In the genomic region with DNA sequence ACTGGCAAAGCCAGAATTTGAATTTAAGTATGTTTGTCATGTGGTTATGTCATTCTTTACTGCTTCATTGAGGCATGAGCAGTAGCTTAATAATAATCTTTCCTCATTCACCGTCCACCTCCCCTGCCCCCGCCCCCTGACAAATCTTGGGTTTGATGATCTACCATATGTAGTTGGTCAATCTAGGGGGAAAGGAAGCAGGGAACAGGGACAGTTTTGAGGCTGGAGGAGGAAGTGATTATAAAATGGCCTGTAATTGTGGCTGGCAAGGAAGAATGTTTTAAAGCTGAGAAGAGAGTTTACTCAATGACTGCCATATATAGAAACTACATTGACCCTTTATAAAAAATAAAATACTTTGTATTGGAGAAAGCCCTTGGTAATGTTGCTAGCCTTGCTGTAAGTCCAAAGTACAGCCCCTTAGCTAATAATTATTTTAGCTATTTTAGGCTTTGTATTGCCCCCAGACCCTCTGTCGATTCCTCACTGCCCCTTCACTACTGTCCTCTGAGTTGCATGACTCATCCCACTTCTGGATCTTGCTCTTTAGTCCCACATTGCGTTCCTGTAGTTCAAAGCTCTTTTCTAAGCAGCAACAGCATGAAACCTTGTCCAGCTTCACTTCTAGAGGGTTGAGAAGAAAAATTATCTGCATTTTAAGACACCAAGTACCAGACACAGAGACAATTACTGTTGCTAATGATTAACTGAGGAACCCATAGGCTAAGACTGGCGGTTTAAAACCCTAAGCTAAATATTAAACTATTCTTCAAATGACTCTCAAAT, we compare ENCODE assay signal across 1 cellular context.
TF ChIP-seq lines count a peak whose summit lies in the region.

No MANE protein-coding gene starts in this region.

TF ChIP-seq in HepG2, 621 proteins besides CTCF, POLR2A, EP300 and RAD21 (continued from another document and continues in another):
- TF ChIP-seq ZNF432 (CRISPR knock-in tag; IDR thresholded peaks at IDR 0.05; ENCODE audit: borderline replicate concordance) = no peak
- TF ChIP-seq ZBTB1 (CRISPR knock-in tag; IDR thresholded peaks at IDR 0.05; ENCODE audit: borderline replicate concordance) = no peak
- TF ChIP-seq, protein P1, sequence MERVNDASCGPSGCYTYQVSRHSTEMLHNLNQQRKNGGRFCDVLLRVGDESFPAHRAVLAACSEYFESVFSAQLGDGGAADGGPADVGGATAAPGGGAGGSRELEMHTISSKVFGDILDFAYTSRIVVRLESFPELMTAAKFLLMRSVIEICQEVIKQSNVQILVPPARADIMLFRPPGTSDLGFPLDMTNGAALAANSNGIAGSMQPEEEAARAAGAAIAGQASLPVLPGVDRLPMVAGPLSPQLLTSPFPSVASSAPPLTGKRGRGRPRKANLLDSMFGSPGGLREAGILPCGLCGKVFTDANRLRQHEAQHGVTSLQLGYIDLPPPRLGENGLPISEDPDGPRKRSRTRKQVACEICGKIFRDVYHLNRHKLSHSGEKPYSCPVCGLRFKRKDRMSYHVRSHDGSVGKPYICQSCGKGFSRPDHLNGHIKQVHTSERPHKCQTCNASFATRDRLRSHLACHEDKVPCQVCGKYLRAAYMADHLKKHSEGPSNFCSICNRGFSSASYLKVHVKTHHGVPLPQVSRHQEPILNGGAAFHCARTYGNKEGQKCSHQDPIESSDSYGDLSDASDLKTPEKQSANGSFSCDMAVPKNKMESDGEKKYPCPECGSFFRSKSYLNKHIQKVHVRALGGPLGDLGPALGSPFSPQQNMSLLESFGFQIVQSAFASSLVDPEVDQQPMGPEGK (CRISPR knock-in tag; IDR thresholded peaks at IDR 0.05) = peak; percentile 73
- TF ChIP-seq GATAD2A (CRISPR knock-in tag; IDR thresholded peaks at IDR 0.05) = peak; percentile 91
- no peak for TF ChIP-seq ZNF674 (CRISPR knock-in tag; IDR thresholded peaks at IDR 0.05; ENCODE audit: low read depth)
- TF ChIP-seq KAT7 (CRISPR knock-in tag; IDR thresholded peaks at IDR 0.05; ENCODE audit: borderline replicate concordance) = 0 out of 2 replicates have a peak, but pooled peaks have one; percentile 65
- TF ChIP-seq, protein P2, sequence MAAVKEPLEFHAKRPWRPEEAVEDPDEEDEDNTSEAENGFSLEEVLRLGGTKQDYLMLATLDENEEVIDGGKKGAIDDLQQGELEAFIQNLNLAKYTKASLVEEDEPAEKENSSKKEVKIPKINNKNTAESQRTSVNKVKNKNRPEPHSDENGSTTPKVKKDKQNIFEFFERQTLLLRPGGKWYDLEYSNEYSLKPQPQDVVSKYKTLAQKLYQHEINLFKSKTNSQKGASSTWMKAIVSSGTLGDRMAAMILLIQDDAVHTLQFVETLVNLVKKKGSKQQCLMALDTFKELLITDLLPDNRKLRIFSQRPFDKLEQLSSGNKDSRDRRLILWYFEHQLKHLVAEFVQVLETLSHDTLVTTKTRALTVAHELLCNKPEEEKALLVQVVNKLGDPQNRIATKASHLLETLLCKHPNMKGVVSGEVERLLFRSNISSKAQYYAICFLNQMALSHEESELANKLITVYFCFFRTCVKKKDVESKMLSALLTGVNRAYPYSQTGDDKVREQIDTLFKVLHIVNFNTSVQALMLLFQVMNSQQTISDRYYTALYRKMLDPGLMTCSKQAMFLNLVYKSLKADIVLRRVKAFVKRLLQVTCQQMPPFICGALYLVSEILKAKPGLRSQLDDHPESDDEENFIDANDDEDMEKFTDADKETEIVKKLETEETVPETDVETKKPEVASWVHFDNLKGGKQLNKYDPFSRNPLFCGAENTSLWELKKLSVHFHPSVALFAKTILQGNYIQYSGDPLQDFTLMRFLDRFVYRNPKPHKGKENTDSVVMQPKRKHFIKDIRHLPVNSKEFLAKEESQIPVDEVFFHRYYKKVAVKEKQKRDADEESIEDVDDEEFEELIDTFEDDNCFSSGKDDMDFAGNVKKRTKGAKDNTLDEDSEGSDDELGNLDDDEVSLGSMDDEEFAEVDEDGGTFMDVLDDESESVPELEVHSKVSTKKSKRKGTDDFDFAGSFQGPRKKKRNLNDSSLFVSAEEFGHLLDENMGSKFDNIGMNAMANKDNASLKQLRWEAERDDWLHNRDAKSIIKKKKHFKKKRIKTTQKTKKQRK (IDR thresholded peaks at IDR 0.05; ENCODE audit: low read length) = no peak
- TF ChIP-seq, protein P3, sequence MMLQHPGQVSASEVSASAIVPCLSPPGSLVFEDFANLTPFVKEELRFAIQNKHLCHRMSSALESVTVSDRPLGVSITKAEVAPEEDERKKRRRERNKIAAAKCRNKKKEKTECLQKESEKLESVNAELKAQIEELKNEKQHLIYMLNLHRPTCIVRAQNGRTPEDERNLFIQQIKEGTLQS (CRISPR knock-in tag; IDR thresholded peaks at IDR 0.05) = peak; percentile 94
- TF ChIP-seq ZNF280D (CRISPR knock-in tag; IDR thresholded peaks at IDR 0.05) = no peak
- TF ChIP-seq SRSF9 (IDR thresholded peaks at IDR 0.05; ENCODE audit: borderline replicate concordance, insufficient read depth, low read depth, low read length, poor library complexity, severe bottlenecking) = no peak
- no peak for TF ChIP-seq MTERF4 (CRISPR knock-in tag; IDR thresholded peaks at IDR 0.05)
- TF ChIP-seq CEBPG (CRISPR knock-in tag; IDR thresholded peaks at IDR 0.05) = peak; percentile 72
- peak; percentile 93 for TF ChIP-seq FOSL1 (CRISPR knock-in tag; IDR thresholded peaks at IDR 0.05; ENCODE audit: borderline replicate concordance)
- TF ChIP-seq ZNF879 (CRISPR knock-in tag; IDR thresholded peaks at IDR 0.05) = no peak
- TF ChIP-seq U2AF2 (IDR thresholded peaks at IDR 0.05; ENCODE audit: low read depth, low read length) = no peak
- TF ChIP-seq PAF1 (CRISPR knock-in tag; IDR thresholded peaks at IDR 0.05) = no peak
- TF ChIP-seq ZNF343 (CRISPR knock-in tag; IDR thresholded peaks at IDR 0.05) = no peak
- TF ChIP-seq, protein P4, sequence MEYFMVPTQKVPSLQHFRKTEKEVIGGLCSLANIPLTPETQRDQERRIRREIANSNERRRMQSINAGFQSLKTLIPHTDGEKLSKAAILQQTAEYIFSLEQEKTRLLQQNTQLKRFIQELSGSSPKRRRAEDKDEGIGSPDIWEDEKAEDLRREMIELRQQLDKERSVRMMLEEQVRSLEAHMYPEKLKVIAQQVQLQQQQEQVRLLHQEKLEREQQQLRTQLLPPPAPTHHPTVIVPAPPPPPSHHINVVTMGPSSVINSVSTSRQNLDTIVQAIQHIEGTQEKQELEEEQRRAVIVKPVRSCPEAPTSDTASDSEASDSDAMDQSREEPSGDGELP (IDR thresholded peaks at IDR 0.05; ENCODE audit: borderline replicate concordance, low read depth) = no peak
- no peak for TF ChIP-seq MTF1 (CRISPR knock-in tag; IDR thresholded peaks at IDR 0.05)
- no peak for TF ChIP-seq ZFP36L2 (CRISPR knock-in tag; IDR thresholded peaks at IDR 0.05)
- peak; percentile 17; the same call in 1 of the 2 replicates for TF ChIP-seq SRF (IDR thresholded peaks at IDR 0.05; ENCODE audit: low read depth, low read length)
- no peak for TF ChIP-seq ZNF251 (CRISPR knock-in tag; IDR thresholded peaks at IDR 0.05)
- TF ChIP-seq, protein P5, sequence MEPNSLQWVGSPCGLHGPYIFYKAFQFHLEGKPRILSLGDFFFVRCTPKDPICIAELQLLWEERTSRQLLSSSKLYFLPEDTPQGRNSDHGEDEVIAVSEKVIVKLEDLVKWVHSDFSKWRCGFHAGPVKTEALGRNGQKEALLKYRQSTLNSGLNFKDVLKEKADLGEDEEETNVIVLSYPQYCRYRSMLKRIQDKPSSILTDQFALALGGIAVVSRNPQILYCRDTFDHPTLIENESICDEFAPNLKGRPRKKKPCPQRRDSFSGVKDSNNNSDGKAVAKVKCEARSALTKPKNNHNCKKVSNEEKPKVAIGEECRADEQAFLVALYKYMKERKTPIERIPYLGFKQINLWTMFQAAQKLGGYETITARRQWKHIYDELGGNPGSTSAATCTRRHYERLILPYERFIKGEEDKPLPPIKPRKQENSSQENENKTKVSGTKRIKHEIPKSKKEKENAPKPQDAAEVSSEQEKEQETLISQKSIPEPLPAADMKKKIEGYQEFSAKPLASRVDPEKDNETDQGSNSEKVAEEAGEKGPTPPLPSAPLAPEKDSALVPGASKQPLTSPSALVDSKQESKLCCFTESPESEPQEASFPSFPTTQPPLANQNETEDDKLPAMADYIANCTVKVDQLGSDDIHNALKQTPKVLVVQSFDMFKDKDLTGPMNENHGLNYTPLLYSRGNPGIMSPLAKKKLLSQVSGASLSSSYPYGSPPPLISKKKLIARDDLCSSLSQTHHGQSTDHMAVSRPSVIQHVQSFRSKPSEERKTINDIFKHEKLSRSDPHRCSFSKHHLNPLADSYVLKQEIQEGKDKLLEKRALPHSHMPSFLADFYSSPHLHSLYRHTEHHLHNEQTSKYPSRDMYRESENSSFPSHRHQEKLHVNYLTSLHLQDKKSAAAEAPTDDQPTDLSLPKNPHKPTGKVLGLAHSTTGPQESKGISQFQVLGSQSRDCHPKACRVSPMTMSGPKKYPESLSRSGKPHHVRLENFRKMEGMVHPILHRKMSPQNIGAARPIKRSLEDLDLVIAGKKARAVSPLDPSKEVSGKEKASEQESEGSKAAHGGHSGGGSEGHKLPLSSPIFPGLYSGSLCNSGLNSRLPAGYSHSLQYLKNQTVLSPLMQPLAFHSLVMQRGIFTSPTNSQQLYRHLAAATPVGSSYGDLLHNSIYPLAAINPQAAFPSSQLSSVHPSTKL (CRISPR knock-in tag; IDR thresholded peaks at IDR 0.05) = peak; percentile 85
- TF ChIP-seq ZNF614 (CRISPR knock-in tag; IDR thresholded peaks at IDR 0.05; ENCODE audit: borderline replicate concordance) = peak; percentile 18; the same call in 1 of the 2 replicates
- TF ChIP-seq IRF9 (CRISPR knock-in tag; IDR thresholded peaks at IDR 0.05; ENCODE audit: borderline replicate concordance) = no peak
- TF ChIP-seq ZNF850 (CRISPR knock-in tag; conservative IDR thresholded peaks at IDR 0.05) = no peak
- TF ChIP-seq MEIS2 (CRISPR knock-in tag; IDR thresholded peaks at IDR 0.05) = no peak
- TF ChIP-seq CHCHD3 (CRISPR knock-in tag; IDR thresholded peaks at IDR 0.05) = no peak
- TF ChIP-seq THYN1 (CRISPR knock-in tag; IDR thresholded peaks at IDR 0.05; ENCODE audit: borderline replicate concordance, low read depth) = no peak
- peak; percentile 24; the same call in 1 of the 2 replicates for TF ChIP-seq PHF21A (CRISPR knock-in tag; IDR thresholded peaks at IDR 0.05)
- no peak for TF ChIP-seq PLRG1 (conservative IDR thresholded peaks at IDR 0.05)
- TF ChIP-seq ZFAT (CRISPR knock-in tag; conservative IDR thresholded peaks at IDR 0.05) = no peak
- peak; percentile 14; the same call in 1 of the 2 replicates for TF ChIP-seq NCOA2 (CRISPR knock-in tag; IDR thresholded peaks at IDR 0.05)
- TF ChIP-seq ZNF547 (CRISPR knock-in tag; IDR thresholded peaks at IDR 0.05) = no peak
- TF ChIP-seq SAFB2 (CRISPR knock-in tag; IDR thresholded peaks at IDR 0.05; ENCODE audit: borderline replicate concordance, low read depth) = no peak
- peak; percentile 65; the same call in 1 of the 2 replicates for TF ChIP-seq SALL1 (CRISPR knock-in tag; IDR thresholded peaks at IDR 0.05)
- TF ChIP-seq, protein P6, sequence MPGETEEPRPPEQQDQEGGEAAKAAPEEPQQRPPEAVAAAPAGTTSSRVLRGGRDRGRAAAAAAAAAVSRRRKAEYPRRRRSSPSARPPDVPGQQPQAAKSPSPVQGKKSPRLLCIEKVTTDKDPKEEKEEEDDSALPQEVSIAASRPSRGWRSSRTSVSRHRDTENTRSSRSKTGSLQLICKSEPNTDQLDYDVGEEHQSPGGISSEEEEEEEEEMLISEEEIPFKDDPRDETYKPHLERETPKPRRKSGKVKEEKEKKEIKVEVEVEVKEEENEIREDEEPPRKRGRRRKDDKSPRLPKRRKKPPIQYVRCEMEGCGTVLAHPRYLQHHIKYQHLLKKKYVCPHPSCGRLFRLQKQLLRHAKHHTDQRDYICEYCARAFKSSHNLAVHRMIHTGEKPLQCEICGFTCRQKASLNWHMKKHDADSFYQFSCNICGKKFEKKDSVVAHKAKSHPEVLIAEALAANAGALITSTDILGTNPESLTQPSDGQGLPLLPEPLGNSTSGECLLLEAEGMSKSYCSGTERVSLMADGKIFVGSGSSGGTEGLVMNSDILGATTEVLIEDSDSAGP (CRISPR knock-in tag; IDR thresholded peaks at IDR 0.05; ENCODE audit: borderline replicate concordance) = no peak
- no peak for TF ChIP-seq SOX6 (IDR thresholded peaks at IDR 0.05)
- peak; percentile 63; the same call in 1 of the 2 replicates for TF ChIP-seq SOX6 (CRISPR knock-in tag; IDR thresholded peaks at IDR 0.05)
- TF ChIP-seq REPIN1 (CRISPR knock-in tag; IDR thresholded peaks at IDR 0.05; ENCODE audit: borderline replicate concordance, low read depth) = no peak; the same call in 1 of the 2 replicates
- TF ChIP-seq TARDBP (CRISPR knock-in tag; IDR thresholded peaks at IDR 0.05) = no peak
